ENCODE assay signal across 25 cellular contexts in the genomic region with DNA sequence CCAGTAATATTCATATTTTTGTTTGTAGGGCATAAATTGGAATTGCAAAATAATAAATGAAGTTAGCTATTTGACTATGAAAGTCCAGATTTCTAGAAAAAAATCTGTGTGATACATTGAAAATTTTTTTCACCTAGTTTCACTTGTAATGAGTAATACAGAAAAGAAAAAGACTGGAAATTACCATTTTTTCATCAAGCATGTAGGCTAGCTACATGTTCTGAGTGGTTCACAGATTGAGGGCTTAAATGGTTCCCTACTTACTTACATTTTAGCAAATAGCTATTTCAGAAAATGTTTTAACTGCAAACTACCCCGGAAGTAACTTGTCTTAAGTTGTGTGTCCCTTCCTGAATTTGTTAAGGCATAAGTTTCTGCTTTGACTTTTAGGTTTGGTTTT.
"Had no signal": no experiment of that assay in that cellular context is flagged by ENCODE, and none has a peak within 500 bp of the region (broad histone marks: within the 10 kb centered on the region; RNA-seq: fewer than 3 reads in every experiment).

No MANE protein-coding gene starts in this region.

- DNase-seq: IMR-90, Karpas-422, KG1, MG63, NCI-H1092 treated with DMSO at 0.1 percent for 48 hours, NCI-H1436, NCI-H187, NCI-H2029, NCI-H2081 treated with DMSO at 0.1 percent for 48 hours, NCI-H2171, NCI-H226, NCI-H446, NCI-H510A, NCI-H524 treated with DMSO at 0.1 percent for 48 hours, NCI-H69, NCI-H774, OCI-M1, PC-9, Peyer's patch, SHP77 treated with DMSO at 0.1 percent for 48 hours, SJCRH30, T-helper 1 cell had no signal

- H3K4me3 ChIP-seq: MG63, PC-9, Peyer's patch, SJCRH30 had no signal

- H2AFZ ChIP-seq: PC-9 had no signal

- H3K9me3 ChIP-seq: MG63, Peyer's patch, SJCRH30 had no signal

- H3K27ac ChIP-seq: PC-9, Peyer's patch, SJCRH30 had no signal

- H3K4me2 ChIP-seq: PC-9 had no signal

- ATAC-seq: HepG2, Right ventricle myocardium inferior, SK-N-SH treated with all-trans-retinoic acid at 6 μM for 48 hours had no signal

- H3K4me1 ChIP-seq: SJCRH30 had no signal

- H3K36me3 ChIP-seq: MG63, Peyer's patch, SJCRH30 had no signal
